25 cellular contexts compared by ENCODE assay signal in genomic region chr17:18177137-18177536, GRCh38.
"Had no signal": no experiment of that assay in that cellular context is flagged by ENCODE, and none has a peak within 500 bp of the region (broad histone marks: within the 10 kb centered on the region; RNA-seq: fewer than 3 reads in every experiment).

No MANE protein-coding gene starts in this region.

- FAIRE-seq: islet of Langerhans, kidney had no signal

- H3K27me3 Mint-ChIP-seq: naive thymus-derived CD8-positive, alpha-beta T cell; stimulated activated naive CD8-positive, alpha-beta T cell treated with anti-CD3 and anti-CD28 coated beads, Interleukin-15, amount 100 ng/mL, for 72 hours; type B pancreatic cell had no signal

- H3K36me3 Mint-ChIP-seq: naive thymus-derived CD8-positive, alpha-beta T cell; type B pancreatic cell had no signal

- H3K4me3 Mint-ChIP-seq: naive thymus-derived CD8-positive, alpha-beta T cell; nephron; stimulated activated effector memory CD8-positive, alpha-beta T cell treated with anti-CD3 and anti-CD28 coated beads, Interleukin-12 subunit alpha, Interleukin-12 subunit beta, amount 100 ng/mL, for 72 hours; stimulated activated naive CD8-positive, alpha-beta T cell treated with anti-CD3 and anti-CD28 coated beads, Interleukin-15, amount 100 ng/mL, for 72 hours; type B pancreatic cell had no signal

- ATAC-seq: left colon; left lung; lower lobe of right lung; naive thymus-derived CD8-positive, alpha-beta T cell; sciatic nerve; stimulated activated effector memory CD8-positive, alpha-beta T cell treated with anti-CD3 and anti-CD28 coated beads, Interleukin-12 subunit alpha, Interleukin-12 subunit beta, amount 100 ng/mL, for 72 hours; stimulated activated naive CD8-positive, alpha-beta T cell treated with anti-CD3 and anti-CD28 coated beads, Interleukin-15, amount 100 ng/mL, for 72 hours had no signal

- H3K27me3 ChIP-seq: left lung, right atrium auricular region, tibial nerve, uterus had no signal

- DNase-seq: hippocampal formation; kidney; left colon; left lung; lower lobe of right lung; mammary epithelial cell; mesenchymal stem cell; naive thymus-derived CD8-positive, alpha-beta T cell; nucleus accumbens; stimulated activated CD4-positive, alpha-beta T cell treated with anti-CD3 and anti-CD28 coated beads, Interleukin-12 subunit alpha, Interleukin-12 subunit beta, amount 100 ng/mL, for 4 hours; stimulated activated CD4-positive, alpha-beta T cell treated with anti-CD3 and anti-CD28 coated beads, Interleukin-15, amount 100 ng/mL, for 24 hours; stimulated activated CD4-positive, alpha-beta T cell treated with anti-CD3 and anti-CD28 coated beads, Interleukin-4, amount 100 ng/mL, for 24 hours; stimulated activated naive CD4-positive, alpha-beta T cell treated with Interleukin-2 at 50 U/mL for 16 hours; stimulated activated naive CD8-positive, alpha-beta T cell treated with anti-CD3 and anti-CD28 coated beads, Interleukin-15, amount 100 ng/mL, for 72 hours; substantia nigra; uterus had no signal

- H3K27ac Mint-ChIP-seq: progenitor cell of endocrine pancreas; stimulated activated effector memory CD8-positive, alpha-beta T cell treated with anti-CD3 and anti-CD28 coated beads, Interleukin-12 subunit alpha, Interleukin-12 subunit beta, amount 100 ng/mL, for 72 hours; type B pancreatic cell had no signal

- H3K9me3 Mint-ChIP-seq: naive thymus-derived CD8-positive, alpha-beta T cell; nephron; stimulated activated effector memory CD8-positive, alpha-beta T cell treated with anti-CD3 and anti-CD28 coated beads, Interleukin-12 subunit alpha, Interleukin-12 subunit beta, amount 100 ng/mL, for 72 hours; stimulated activated naive CD8-positive, alpha-beta T cell treated with anti-CD3 and anti-CD28 coated beads, Interleukin-15, amount 100 ng/mL, for 72 hours; type B pancreatic cell had no signal

- H3K9me3 ChIP-seq: left lung, lower lobe of right lung, right atrium auricular region, tibial nerve, uterus had no signal

- H3K27ac ChIP-seq: left lung, lower lobe of right lung, right atrium auricular region, skin epidermis, tibial nerve, uterus had no signal

- H3K4me3 ChIP-seq: left lung, lower lobe of right lung, right atrium auricular region, skin epidermis, tibial nerve, uterus had no signal

- H3K36me3 ChIP-seq: left lung, lower lobe of right lung, right atrium auricular region, uterus had no signal
